In the genomic region with DNA sequence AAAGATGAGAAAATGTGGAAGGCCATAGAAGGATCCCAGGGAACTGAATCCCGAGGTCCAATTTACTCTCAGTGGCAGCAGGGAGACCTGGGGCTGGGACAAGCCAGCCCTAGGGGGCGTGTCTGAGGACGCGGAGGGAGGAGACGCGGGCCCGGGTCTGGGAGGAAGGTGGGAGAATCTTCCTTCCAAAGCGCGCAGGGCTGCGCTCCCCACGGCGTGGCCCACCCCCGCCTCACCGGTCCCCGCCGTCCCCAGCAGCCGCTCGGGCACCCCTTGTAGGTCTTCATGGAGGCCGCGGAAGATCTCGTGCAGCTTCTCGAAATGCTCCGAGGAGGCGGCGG, we compare ENCODE assay signal across 8 cellular contexts. TPM values are rescaled to one million over a fixed set of nuclear protein-coding genes. Genes with fewer than 3 reads are reported as not detected.
DNase-seq lines count a peak whose midpoint lies in the region; TF ChIP-seq lines count a peak whose summit lies in the region.

No MANE protein-coding gene starts in this region.

- H3K36me3 ChIP-seq in GM06990 (ENCODE audit: control insufficient read depth, insufficient read depth, low read length) (peaks cover 2% of the 10 kb centered on the region), Loucy (ENCODE audit: insufficient read depth, low read length) (peaks cover 28% of the 10 kb centered on the region; the same call in 1 of the 2 replicates), cardiac muscle cell (peaks cover 10% of the 10 kb centered on the region), vagina (peaks cover 0 to 11% of the 10 kb centered on the region in 2 donors)

- H3K9me3 ChIP-seq in Loucy (ENCODE audit: insufficient read depth, low read depth, low read length) (no peaks in the 10 kb centered on the region), cardiac muscle cell (ENCODE audit: low read depth) (no peaks in the 10 kb centered on the region), vagina (no peaks in the 10 kb centered on the region)

- H2AFZ ChIP-seq in Loucy (ENCODE audit: low read length) = peak overlapping the region; percentile 91

- DNase-seq in GM06990 (ENCODE audit: extremely low read depth, insufficient read length) (no peak), HCEC 1CT (peak; percentile 40), SK-N-DZ (ENCODE audit: low spot score) (peak; percentile 76), cardiac muscle cell (ENCODE audit: low read depth in 1 of 2, low spot score in 1 of 2) (peak; percentile 58 to 91), osteocyte (ENCODE audit: extremely low spot score, unreplicated experiment) (peak; percentile 88), vagina (ENCODE audit: extremely low spot score in 2 of 2) (no peak)
- DNase-seq in activated naive CD8-positive, alpha-beta T cell treated with anti-CD3 and anti-CD28 coated beads, Interleukin-2, amount 50 U/mL, for 16 hours (ENCODE audit: low read depth, low spot score) = peak; percentile 3

- H3K9me3 Mint-ChIP-seq in osteocyte (ENCODE audit: unreplicated experiment) = no peaks in the 10 kb centered on the region

- H3K27ac Mint-ChIP-seq in osteocyte (ENCODE audit: unreplicated experiment) = peak overlapping the region; percentile 87

- H4K20me1 ChIP-seq in Loucy (ENCODE audit: insufficient read depth, low read length, poor library complexity, severe bottlenecking) = peaks cover 27% of the 10 kb centered on the region

- no peaks in the 10 kb centered on the region for H3K27me3 ChIP-seq in GM06990 (replicated peaks; ENCODE audit: control insufficient read depth, insufficient read depth, low read length)
- no peaks in the 10 kb centered on the region for H3K27me3 ChIP-seq in Loucy (ENCODE audit: insufficient read depth, low read length, poor library complexity, severe bottlenecking)
- H3K27me3 ChIP-seq in cardiac muscle cell = no peaks in the 10 kb centered on the region
- no peaks in the 10 kb centered on the region for H3K27me3 ChIP-seq in vagina

- TF ChIP-seq POLR2A in vagina (IDR thresholded peaks at IDR 0.05) = no peak

- peak overlapping the region; percentile 99 for H3K4me2 ChIP-seq in Loucy (ENCODE audit: low read depth, low read length, poor library complexity, severe bottlenecking)

- H3K9ac ChIP-seq in Loucy (ENCODE audit: low read depth, low read length, poor library complexity, severe bottlenecking) = peak overlapping the region; percentile 76

- TF ChIP-seq CTCF in GM06990 (IDR thresholded peaks at IDR 0.05; ENCODE audit: insufficient read depth, low read length, poor library complexity, severe bottlenecking) (peak; percentile 27), Loucy (conservative IDR thresholded peaks at IDR 0.05; ENCODE audit: low read length) (peak; percentile 40), cardiac muscle cell (IDR thresholded peaks at IDR 0.05; ENCODE audit: low read depth, low read length) (peak; percentile 32), osteocyte (IDR thresholded peaks at IDR 0.05) (peak; percentile 43), vagina (IDR thresholded peaks at IDR 0.05) (no peak)

- peaks cover 18% of the 10 kb centered on the region for H3K36me3 Mint-ChIP-seq in osteocyte (ENCODE audit: unreplicated experiment)

- peaks cover 23% of the 10 kb centered on the region for H3K4me1 Mint-ChIP-seq in osteocyte (ENCODE audit: unreplicated experiment)

- H3K4me3 Mint-ChIP-seq in osteocyte (ENCODE audit: unreplicated experiment) = peak overlapping the region; percentile 96

- H3K27ac ChIP-seq in cardiac muscle cell (peak overlapping the region; percentile 100), vagina (peak overlapping the region; percentile 99)

- no peaks in the 10 kb centered on the region for H3K27me3 Mint-ChIP-seq in osteocyte (ENCODE audit: unreplicated experiment)

- no peaks in the 10 kb centered on the region for H3F3A ChIP-seq in Loucy (ENCODE audit: low read depth)

- no peaks in the 10 kb centered on the region for H3K9me2 ChIP-seq in Loucy (replicated peaks; ENCODE audit: low read depth, low read length)

- H3K4me1 ChIP-seq in Loucy (ENCODE audit: insufficient read depth, low read length, poor library complexity, severe bottlenecking) = peaks cover 32% of the 10 kb centered on the region
- peaks cover 9% of the 10 kb centered on the region for H3K4me1 ChIP-seq in cardiac muscle cell (ENCODE audit: low read depth)
- H3K4me1 ChIP-seq in vagina = peaks cover 30% of the 10 kb centered on the region

- H3K79me2 ChIP-seq in Loucy (ENCODE audit: insufficient read depth, low read length) = peaks cover 48% of the 10 kb centered on the region

- intact Hi-C loops in vagina (cut with DNase I) = no loop called here

- H3K4me3 ChIP-seq in GM06990 (replicated peaks; ENCODE audit: low read depth, low read length) (peak overlapping the region; percentile 94), Loucy (ENCODE audit: low read length, poor library complexity, severe bottlenecking) (peak overlapping the region; percentile 88), cardiac muscle cell (peak overlapping the region; percentile 89), vagina (peak overlapping the region; percentile 78 to 97)

RNA-seq across cellular contexts. Expression of gene VTI1B, which starts 0.3 kb away (rescaled TPM):
- 33.7 and 37.7 TPM in 2 replicates for polyA plus RNA-seq in SK-N-DZ (2014; cell fraction: cytosol; rRNA removed)
- polyA plus RNA-seq in SK-N-DZ (2014; cell fraction: nucleus; rRNA removed) = 23.7 and 26.7 TPM in 2 replicates
- total RNA-seq in cardiac muscle cell = 64.6 and 77.8 TPM in 2 replicates
- polyA plus RNA-seq in cardiac muscle cell = 124 and 136 TPM in 2 replicates
- total RNA-seq in osteocyte = 89.3 and 104 TPM in 2 replicates
- total RNA-seq in vagina = 62.1 TPM

RNA-seq across cellular contexts. Expression of gene RDH11, which starts 21.5 kb away (rescaled TPM):
- polyA plus RNA-seq in SK-N-DZ (2014; cell fraction: cytosol; rRNA removed) = 71.0 and 81.4 TPM in 2 replicates
- 58.3 and 61.0 TPM in 2 replicates for polyA plus RNA-seq in SK-N-DZ (2014; cell fraction: nucleus; rRNA removed)
- total RNA-seq in cardiac muscle cell = 41.7 and 61.2 TPM in 2 replicates
- 70.5 and 92.2 TPM in 2 replicates for polyA plus RNA-seq in cardiac muscle cell
- total RNA-seq in osteocyte = 54.1 and 55.2 TPM in 2 replicates
- total RNA-seq in vagina = 44.0 TPM

RNA-seq across cellular contexts. Expression of gene RDH12, which starts 27.6 kb away (rescaled TPM):
- polyA plus RNA-seq in SK-N-DZ (2014; cell fraction: cytosol; rRNA removed) = 0.05 TPM in 1 of 2 replicates, not detected in the other
- polyA plus RNA-seq in SK-N-DZ (2014; cell fraction: nucleus; rRNA removed) = not detected in 2 replicates
- total RNA-seq in cardiac muscle cell (0.48 TPM in 1 of 2 replicates, not detected in the other), osteocyte (not detected in 2 replicates), vagina (15.0 TPM)
- polyA plus RNA-seq in cardiac muscle cell = 1.7 TPM in 1 of 2 replicates, not detected in the other

RNA-seq across cellular contexts. Expression of gene ARG2, which starts 54.4 kb away (rescaled TPM):
- polyA plus RNA-seq in SK-N-DZ (2014; cell fraction: cytosol; rRNA removed) = 20.7 and 22.2 TPM in 2 replicates
- 14.2 and 20.2 TPM in 2 replicates for polyA plus RNA-seq in SK-N-DZ (2014; cell fraction: nucleus; rRNA removed)
- total RNA-seq in cardiac muscle cell (11.0 and 16.0 TPM in 2 replicates), osteocyte (3.2 and 4.2 TPM in 2 replicates), vagina (14.2 TPM)
- polyA plus RNA-seq in cardiac muscle cell = 12.9 and 16.1 TPM in 2 replicates

Comparison
In these comparisons a context has a peak if more than half of its experiments do, and no peak if none do; other contexts are left out.
1. DNase-seq: peak in HCEC 1CT (single experiment), SK-N-DZ (single experiment), activated naive CD8-positive, alpha-beta T cell treated with anti-CD3 and anti-CD28 coated beads, Interleukin-2, amount 50 U/mL, for 16 hours (single experiment), cardiac muscle cell (2 of 2) and osteocyte (single experiment); none in GM06990 (single experiment) and vagina (0 of 2).
2. CTCF ChIP-seq: peak in GM06990 (single experiment), Loucy (single experiment), cardiac muscle cell (single experiment) and osteocyte (single experiment); none in vagina (0 of 3).
3. RNA of gene RDH12, which starts 27.6 kb away (total RNA-seq): 15.0 TPM in vagina (single experiment); 0.48 TPM in cardiac muscle cell and not detected in osteocyte; every median in the first group is over 10 times any median in the second.
4. Peak in every context shown above with its lines, with median percentiles within 50 percentile points of each other: H3K4me3 ChIP-seq.